Comparison of ENCODE assay signal across 19 cellular contexts in the genomic region with DNA sequence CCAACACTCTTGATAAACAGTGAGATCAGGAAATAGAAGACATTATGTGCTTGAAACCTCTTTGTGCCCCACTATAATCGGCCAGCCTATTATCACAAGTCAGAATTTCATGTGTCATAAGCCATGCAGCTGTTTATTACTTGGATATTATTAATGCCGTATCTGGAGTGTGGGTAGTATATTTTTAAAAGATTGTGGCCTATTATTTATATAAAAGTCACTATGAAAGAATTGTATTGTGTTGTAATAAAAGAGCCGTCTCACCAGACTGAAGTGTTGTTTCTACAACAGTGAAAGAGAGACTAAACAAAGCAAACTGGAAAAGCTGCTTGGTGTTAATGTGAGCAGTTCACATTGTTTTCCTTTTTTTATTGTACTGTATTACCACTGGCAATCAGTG.
DNase-seq lines count a peak whose midpoint lies in the region; ATAC-seq and TF ChIP-seq lines count a peak whose summit lies in the region.
"Had no signal": no experiment of that assay in that cellular context is flagged by ENCODE, and none has a peak within 500 bp of the region (broad histone marks: within the 10 kb centered on the region; RNA-seq: fewer than 3 reads in every experiment).

No MANE protein-coding gene starts in this region.

- DNase-seq in H4 (ENCODE audit: low spot score) (peak; percentile 18), NCI-H1417 (lab: John Stamatoyannopoulos, UW) (peak in 2 of 3 experiments; percentile 71 to 97), NCI-H345 treated with DMSO at 0.1 percent for 48 hours (lab: John Stamatoyannopoulos, UW; ENCODE audit: unreplicated experiment) (peak; percentile 74), fibroblast of lung (ENCODE audit: low read depth in 2 of 2) (peak; percentile 16 to 34), dorsolateral prefrontal cortex (no peak)
- DNase-seq in activated CD8-positive, alpha-beta T cell treated with anti-CD3 and anti-CD28 coated beads, Interleukin-2, amount 10 ng/mL, durations not matched to agents 7 days and 5 days, result no peak
- DNase-seq: activated CD8-positive, alpha-beta memory T cell treated with anti-CD3 and anti-CD28 coated beads, Interleukin-2, amount 50 U/mL, for 48 hours; activated naive CD8-positive, alpha-beta T cell treated with anti-CD3 and anti-CD28 coated beads, Interleukin-2, amount 10 ng/mL, durations not matched to agents 7 days and 5 days; heart right ventricle; immature natural killer cell; Karpas-422; left ventricle myocardium superior; NCI-H82; PC-9; spleen; T-helper 17 cell had no signal

- H3K79me2 ChIP-seq in fibroblast of lung (ENCODE audit: control insufficient read depth, insufficient read depth, low read length), result no peaks in the 10 kb centered on the region

- H3K4me3 ChIP-seq in fibroblast of lung (replicated peaks in 1 of 4; ENCODE audit: control extremely low read depth in 1 of 4, insufficient read depth in 1 of 4, low read depth in 3 of 4, low read length in 4 of 4) (no peak overlapping the region), dorsolateral prefrontal cortex (no peak overlapping the region)
- H3K4me3 ChIP-seq: heart right ventricle, PC-9, spleen had no signal

- no peaks in the 10 kb centered on the region for H3K4me1 Mint-ChIP-seq in activated CD8-positive, alpha-beta T cell treated with anti-CD3 and anti-CD28 coated beads, Interleukin-2, amount 10 ng/mL, durations not matched to agents 7 days and 5 days (ENCODE audit: low read depth)
- H3K4me1 Mint-ChIP-seq: activated naive CD8-positive, alpha-beta T cell treated with anti-CD3 and anti-CD28 coated beads, Interleukin-2, amount 10 ng/mL, durations not matched to agents 7 days and 5 days; immature natural killer cell; T-helper 17 cell had no signal

- H4K20me1 ChIP-seq in fibroblast of lung (ENCODE audit: control insufficient read depth, extremely low read depth, insufficient read depth, low read length), result no peaks in the 10 kb centered on the region

- H3K9ac ChIP-seq in fibroblast of lung (ENCODE audit: insufficient read depth, low read length), result no peak overlapping the region

- intact Hi-C loops in dorsolateral prefrontal cortex (cut with DNase I), result no loop called here

- no peaks in the 10 kb centered on the region for H3K27me3 Mint-ChIP-seq in activated CD8-positive, alpha-beta T cell treated with anti-CD3 and anti-CD28 coated beads, Interleukin-2, amount 10 ng/mL, durations not matched to agents 7 days and 5 days (ENCODE audit: low read depth)
- H3K27me3 Mint-ChIP-seq: activated naive CD8-positive, alpha-beta T cell treated with anti-CD3 and anti-CD28 coated beads, Interleukin-2, amount 10 ng/mL, durations not matched to agents 7 days and 5 days; T-helper 17 cell; type B pancreatic cell had no signal

- CTCF ChIA-PET in activated CD8-positive, alpha-beta T cell treated with anti-CD3 and anti-CD28 coated beads, Interleukin-2, amount 10 ng/mL, durations not matched to agents 7 days and 5 days (lab: Charles Lee), result no interaction called here

- no peak overlapping the region for H3K4me3 Mint-ChIP-seq in activated CD8-positive, alpha-beta T cell treated with anti-CD3 and anti-CD28 coated beads, Interleukin-2, amount 10 ng/mL, durations not matched to agents 7 days and 5 days
- H3K4me3 Mint-ChIP-seq: activated naive CD8-positive, alpha-beta T cell treated with anti-CD3 and anti-CD28 coated beads, Interleukin-2, amount 10 ng/mL, durations not matched to agents 7 days and 5 days; immature natural killer cell; T-helper 17 cell; type B pancreatic cell had no signal

- H2AFZ ChIP-seq in fibroblast of lung (ENCODE audit: low read length), result no peak overlapping the region
- H2AFZ ChIP-seq: PC-9 had no signal

- no peaks in the 10 kb centered on the region for H3K4me1 ChIP-seq in fibroblast of lung (ENCODE audit: control insufficient read depth, extremely low read depth, insufficient read depth, low read length)
- H3K4me1 ChIP-seq: heart right ventricle, spleen had no signal

- no peaks in the 10 kb centered on the region for H3K27me3 ChIP-seq in fibroblast of lung (ENCODE audit: control insufficient read depth, insufficient read depth, low read length)
- no peaks in the 10 kb centered on the region for H3K27me3 ChIP-seq in dorsolateral prefrontal cortex
- H3K27me3 ChIP-seq: heart right ventricle, spleen had no signal

- no peaks in the 10 kb centered on the region for H3K36me3 ChIP-seq in fibroblast of lung (ENCODE audit: control insufficient read depth, insufficient read depth, low read length)
- H3K36me3 ChIP-seq: heart right ventricle, spleen had no signal

- H3K27ac ChIP-seq in fibroblast of lung (ENCODE audit: insufficient read depth, low read length) (no peak overlapping the region), dorsolateral prefrontal cortex (no peak overlapping the region)
- H3K27ac ChIP-seq: heart right ventricle, PC-9, spleen had no signal

- H3K9me3 Mint-ChIP-seq in activated CD8-positive, alpha-beta T cell treated with anti-CD3 and anti-CD28 coated beads, Interleukin-2, amount 10 ng/mL, durations not matched to agents 7 days and 5 days (ENCODE audit: insufficient read depth), result peaks cover 1% of the 10 kb centered on the region
- H3K9me3 Mint-ChIP-seq: activated naive CD8-positive, alpha-beta T cell treated with anti-CD3 and anti-CD28 coated beads, Interleukin-2, amount 10 ng/mL, durations not matched to agents 7 days and 5 days; type B pancreatic cell had no signal

- H3K9me3 ChIP-seq in fibroblast of lung (ENCODE audit: control insufficient read depth, insufficient read depth, low read depth, low read length), result no peaks in the 10 kb centered on the region

- ATAC-seq in activated CD8-positive, alpha-beta T cell treated with anti-CD3 and anti-CD28 coated beads, Interleukin-2, amount 10 ng/mL, durations not matched to agents 7 days and 5 days, result no peak
- ATAC-seq in GM18873 (IDR thresholded peaks at IDR 0.05; ENCODE audit: low FRiP score, unreplicated experiment) (no peak), HG03469 (IDR thresholded peaks at IDR 0.05; ENCODE audit: unreplicated experiment) (no peak)
- ATAC-seq: heart right ventricle, left ventricle myocardium superior, T-helper 17 cell had no signal

- H3K36me3 Mint-ChIP-seq in activated CD8-positive, alpha-beta T cell treated with anti-CD3 and anti-CD28 coated beads, Interleukin-2, amount 10 ng/mL, durations not matched to agents 7 days and 5 days (ENCODE audit: low read depth), result no peaks in the 10 kb centered on the region
- H3K36me3 Mint-ChIP-seq: activated naive CD8-positive, alpha-beta T cell treated with anti-CD3 and anti-CD28 coated beads, Interleukin-2, amount 10 ng/mL, durations not matched to agents 7 days and 5 days; immature natural killer cell; type B pancreatic cell had no signal

- POLR2A ChIA-PET in activated CD8-positive, alpha-beta T cell treated with anti-CD3 and anti-CD28 coated beads, Interleukin-2, amount 10 ng/mL, durations not matched to agents 7 days and 5 days (lab: Charles Lee), result no interaction called here

- TF ChIP-seq CTCF in fibroblast of lung (conservative IDR thresholded peaks at IDR 0.05 in 1 of 2, IDR thresholded peaks at IDR 0.05 in 1 of 2; ENCODE audit: low read depth in 1 of 2, low read length in 2 of 2) (no peak), dorsolateral prefrontal cortex (IDR thresholded peaks at IDR 0.05 in 54 of 56, conservative IDR thresholded peaks at IDR 0.05 in 2 of 56; ENCODE audit: low read depth in 1 of 56, partially characterized antibody in 56 of 56) (no peak)

- H3K27ac Mint-ChIP-seq in activated CD8-positive, alpha-beta T cell treated with anti-CD3 and anti-CD28 coated beads, Interleukin-2, amount 10 ng/mL, durations not matched to agents 7 days and 5 days, result no peak overlapping the region
- H3K27ac Mint-ChIP-seq: activated naive CD8-positive, alpha-beta T cell treated with anti-CD3 and anti-CD28 coated beads, Interleukin-2, amount 10 ng/mL, durations not matched to agents 7 days and 5 days; immature natural killer cell; T-helper 17 cell; type B pancreatic cell had no signal

- H3K4me2 ChIP-seq in fibroblast of lung (ENCODE audit: extremely low read depth, insufficient read depth, low read length), result no peak overlapping the region
- H3K4me2 ChIP-seq: PC-9 had no signal

Comparison
In these comparisons a context has a peak if more than half of its experiments do, and no peak if none do; other contexts are left out.
1. DNase-seq: peak in H4 (single experiment), NCI-H1417 (2 of 3), NCI-H345 treated with DMSO at 0.1 percent for 48 hours (single experiment) and fibroblast of lung (2 of 2); none in activated CD8-positive, alpha-beta T cell treated with anti-CD3 and anti-CD28 coated beads, Interleukin-2, amount 10 ng/mL, durations not matched to agents 7 days and 5 days (single experiment) and dorsolateral prefrontal cortex (0 of 10).